Comparison of ENCODE assay signal across 1 cellular context in the genomic region with DNA sequence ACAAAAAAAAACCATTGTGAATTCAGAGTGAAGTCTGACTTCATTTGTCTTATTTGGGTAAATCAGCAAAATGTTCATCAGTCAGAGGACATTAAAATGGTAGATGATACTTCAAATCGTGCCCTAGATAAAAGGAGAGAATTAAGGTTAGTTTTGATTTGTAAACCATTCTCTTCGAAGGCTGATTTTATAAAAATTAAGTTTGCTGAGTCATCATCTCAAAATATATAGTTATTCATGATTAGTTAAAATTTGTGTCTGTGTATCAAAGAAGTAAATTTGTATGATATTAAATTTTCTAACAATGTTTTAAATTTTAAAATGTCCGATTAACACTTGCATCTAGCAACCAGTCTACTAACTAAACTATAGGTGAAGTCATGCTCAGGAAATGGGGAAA.
TF ChIP-seq lines count a peak whose summit lies in the region.

No MANE protein-coding gene starts in this region.

TF ChIP-seq in H1, 55 proteins besides CTCF, POLR2A, EP300 and RAD21:
- peak; percentile 19; the same call in 1 of the 2 replicates for TF ChIP-seq BACH1 (IDR thresholded peaks at IDR 0.05; ENCODE audit: low read length)
- TF ChIP-seq MAFK (IDR thresholded peaks at IDR 0.05; ENCODE audit: low read depth, low read length): peak; percentile 74
- no peak for TF ChIP-seq RFX5 (IDR thresholded peaks at IDR 0.05; ENCODE audit: borderline replicate concordance, low read depth, low read length)
